In the genomic region with DNA sequence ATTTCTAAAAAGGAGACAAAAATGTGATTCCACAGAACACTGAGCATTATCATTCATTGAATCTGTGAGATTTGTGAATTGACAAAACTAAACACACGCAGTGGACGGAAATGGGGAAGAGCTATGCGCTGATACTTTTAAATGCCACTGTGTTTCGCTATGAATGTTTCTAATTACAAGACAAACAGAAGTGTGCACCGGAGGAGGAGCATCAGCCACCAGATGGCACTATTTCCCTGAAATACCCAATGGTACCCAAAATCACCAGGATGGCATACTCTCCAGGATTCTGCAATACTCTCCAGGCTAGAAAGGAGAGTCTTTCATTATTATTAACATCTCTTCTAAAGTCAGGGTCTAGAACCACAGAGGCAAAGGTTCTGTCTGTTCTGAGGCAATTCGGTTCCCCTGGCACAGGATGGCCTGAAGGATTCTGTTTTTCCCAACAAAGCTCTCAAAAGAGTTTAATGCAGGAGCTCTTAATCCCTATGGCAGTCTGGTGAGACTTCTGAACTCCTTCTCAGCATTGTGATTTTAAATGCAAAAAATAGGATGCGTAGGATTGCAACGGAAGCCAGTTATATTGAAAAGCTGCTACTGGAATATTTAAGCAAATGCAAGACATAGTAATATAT, we compare ENCODE assay signal across 8 cellular contexts. TPM values are rescaled to one million over a fixed set of nuclear protein-coding genes. Genes with fewer than 3 reads are reported as not detected.
DNase-seq lines count a peak whose midpoint lies in the region; ATAC-seq and TF ChIP-seq lines count a peak whose summit lies in the region.

No MANE protein-coding gene starts in this region.

- no peaks in the 10 kb centered on the region for H3K36me3 Mint-ChIP-seq in activated CD4-positive, alpha-beta memory T cell treated with anti-CD3 and anti-CD28 coated beads for 36 hours
- no peaks in the 10 kb centered on the region for H3K36me3 Mint-ChIP-seq in endodermal cell (ENCODE audit: low read depth)

- intact Hi-C loops in activated CD4-positive, alpha-beta memory T cell treated with anti-CD3 and anti-CD28 coated beads for 36 hours (cut with micrococcal nuclease): loop anchor here (1.0 to 10.0 kb wide), 3 partner anchors 57 to 584 kb away; no protein-coding TSS in a partner anchor
- intact Hi-C loops in mucosa of descending colon (cut with DNase I, micrococcal nuclease): no loop called here

- TF ChIP-seq CTCF in endodermal cell (conservative IDR thresholded peaks at IDR 0.05) (peak; percentile 94), mucosa of descending colon (IDR thresholded peaks at IDR 0.05) (peak; percentile 62)

- H3K4me3 ChIP-seq in endodermal cell (ENCODE audit: low read length) (no peak overlapping the region), mucosa of descending colon (no peak overlapping the region)

- no peaks in the 10 kb centered on the region for H3K4me1 ChIP-seq in endodermal cell (ENCODE audit: control insufficient read depth, insufficient read depth, low read length)
- H3K4me1 ChIP-seq in mucosa of descending colon (ENCODE audit: low read depth): no peaks in the 10 kb centered on the region

- H3K9ac ChIP-seq in endodermal cell (ENCODE audit: extremely low read depth, low read length, poor library complexity, severe bottlenecking): no peak overlapping the region

- H3K36me3 ChIP-seq in endodermal cell (ENCODE audit: control insufficient read depth, insufficient read depth, low read length) (no peaks in the 10 kb centered on the region), mucosa of descending colon (ENCODE audit: low read depth) (no peaks in the 10 kb centered on the region)

- no peaks in the 10 kb centered on the region for H3K9me3 ChIP-seq in endodermal cell (ENCODE audit: control insufficient read depth, low read length)
- H3K9me3 ChIP-seq in mucosa of descending colon: no peaks in the 10 kb centered on the region

- peak; percentile 73 for DNase-seq in D341Med (ENCODE audit: low spot score)
- peak; percentile 80 for DNase-seq in NCI-H748 (lab: John Stamatoyannopoulos, UW; ENCODE audit: unreplicated experiment)
- peak; percentile 74 for DNase-seq in activated CD4-positive, alpha-beta memory T cell treated with anti-CD3 and anti-CD28 coated beads for 36 hours
- peak; percentile 87 for DNase-seq in endodermal cell
- peak in 2 of 3 donors; percentile 41 to 91 for DNase-seq in mucosa of descending colon
- DNase-seq in stimulated activated CD8-positive, alpha-beta memory T cell treated with anti-CD3 and anti-CD28 coated beads, Interleukin-7, amount 100 ng/mL, for 4 hours (ENCODE audit: low read depth in 2 of 2): peak; percentile 15 to 37

- POLR2A ChIA-PET in activated CD4-positive, alpha-beta memory T cell treated with anti-CD3 and anti-CD28 coated beads for 36 hours (lab: Charles Lee): interaction anchor here (1.6 kb wide), 1 partner anchor 14 kb away, joined by 5 read pairs; the partner anchor contains the start of gene PUM3

- H3K4me3 Mint-ChIP-seq in activated CD4-positive, alpha-beta memory T cell treated with anti-CD3 and anti-CD28 coated beads for 36 hours: no peak overlapping the region
- H3K4me3 Mint-ChIP-seq in endodermal cell: no peak overlapping the region

- H3K4me1 Mint-ChIP-seq in activated CD4-positive, alpha-beta memory T cell treated with anti-CD3 and anti-CD28 coated beads for 36 hours (ENCODE audit: low read depth): peaks cover 3% of the 10 kb centered on the region
- peaks cover 6% of the 10 kb centered on the region for H3K4me1 Mint-ChIP-seq in endodermal cell

- H3K27ac ChIP-seq in endodermal cell (ENCODE audit: low read depth, low read length): no peak overlapping the region

- WGBS in endodermal cell (ENCODE audit: insufficient coverage in 1 of 2, insufficient read length in 1 of 2), 2 experiments: 27 to 31% methylated on average over 6 to 8 of the region's 8 CpGs

- ATAC-seq in GM19467 (IDR thresholded peaks at IDR 0.05; ENCODE audit: unreplicated experiment) (peak; percentile 79), HG03558 (IDR thresholded peaks at IDR 0.05; ENCODE audit: extremely low read depth, unreplicated experiment) (peak; percentile 88), mucosa of descending colon (peak; percentile 80)

- H3K9me3 Mint-ChIP-seq in activated CD4-positive, alpha-beta memory T cell treated with anti-CD3 and anti-CD28 coated beads for 36 hours: no peaks in the 10 kb centered on the region
- H3K9me3 Mint-ChIP-seq in endodermal cell: no peaks in the 10 kb centered on the region

- CTCF ChIA-PET in activated CD4-positive, alpha-beta memory T cell treated with anti-CD3 and anti-CD28 coated beads for 36 hours (lab: Charles Lee): interaction anchor here (0.6 to 3.4 kb wide), 14 partner anchors 11 to 1510 kb away, joined by 3 to 35 read pairs (median 3); partner anchors contain the start of gene PUM3

- peaks cover 11% of the 10 kb centered on the region for H3K27me3 Mint-ChIP-seq in activated CD4-positive, alpha-beta memory T cell treated with anti-CD3 and anti-CD28 coated beads for 36 hours
- H3K27me3 Mint-ChIP-seq in endodermal cell (ENCODE audit: insufficient read depth): peaks cover 20% of the 10 kb centered on the region

- no peak overlapping the region for H3K27ac Mint-ChIP-seq in activated CD4-positive, alpha-beta memory T cell treated with anti-CD3 and anti-CD28 coated beads for 36 hours
- H3K27ac Mint-ChIP-seq in endodermal cell: no peak overlapping the region

- H3K27me3 ChIP-seq in endodermal cell (ENCODE audit: control insufficient read depth, insufficient read depth, low read length, poor library complexity, severe bottlenecking): peaks cover 6% of the 10 kb centered on the region

RNA-seq across cellular contexts. Expression of gene PUM3, which starts 13.8 kb away (rescaled TPM):
- total RNA-seq in activated CD4-positive, alpha-beta memory T cell treated with anti-CD3 and anti-CD28 coated beads for 36 hours: 10 to 100 TPM; 85.3 to 92.4 TPM
- total RNA-seq in endodermal cell (10 to 100 TPM; 69.5 to 87.0 TPM), mucosa of descending colon (10 to 100 TPM; 26.0 to 29.0 (median 27.4) TPM)
- 37.2 TPM for polyA plus RNA-seq in endodermal cell (2013, experiment 1 of 2)
- 40.0 TPM for polyA plus RNA-seq in endodermal cell (2013, experiment 2 of 2)

Comparison
In these comparisons a context has a peak if more than half of its experiments do, and no peak if none do; other contexts are left out.
1. DNase-seq: peak in every context shown above with its lines; median percentile 87 in endodermal cell; 80 in NCI-H748; 74 in activated CD4-positive, alpha-beta memory T cell treated with anti-CD3 and anti-CD28 coated beads for 36 hours; 73 in D341Med; 66 in mucosa of descending colon; 26 in stimulated activated CD8-positive, alpha-beta memory T cell treated with anti-CD3 and anti-CD28 coated beads, Interleukin-7, amount 100 ng/mL, for 4 hours.